In genomic region chr4:5164221-5164912, GRCh38 we compare ENCODE assay signal across 23 cellular contexts.
DNase-seq lines count a peak whose midpoint lies in the region; ATAC-seq and TF ChIP-seq lines count a peak whose summit lies in the region.
"Had no signal": no experiment of that assay in that cellular context is flagged by ENCODE, and none has a peak within 500 bp of the region (broad histone marks: within the 10 kb centered on the region; RNA-seq: fewer than 3 reads in every experiment).

No MANE protein-coding gene starts in this region.

- dilution Hi-C loops in IMR-90 (cut with HindIII; ENCODE audit: low sequenced_read_pairs, unreplicated experiment) = no loop called here

- no peak for TF ChIP-seq RAD21 in IMR-90 (IDR thresholded peaks at IDR 0.05; ENCODE audit: low read length)

- H4K5ac ChIP-seq in IMR-90 (ENCODE audit: low read depth, low read length) = no peak overlapping the region

- H3K27me3 Mint-ChIP-seq in chondrocyte (ENCODE audit: low read depth) (no peaks in the 10 kb centered on the region), nephron progenitor cell (ENCODE audit: low read depth, poor library complexity) (peaks cover 13% of the 10 kb centered on the region)

- H4K8ac ChIP-seq in IMR-90 (ENCODE audit: low read depth in 2 of 2, low read length in 2 of 2) = no peak overlapping the region; a peak in 1 of 4 replicates

- POLR2A ChIA-PET in A673 (lab: Charles Lee; ENCODE audit: low non-redundant PET) = interaction anchor here (1.0 kb wide), 1 partner anchor 113 kb away, joined by 3 read pairs; the partner anchor contains the start of gene STK32B
- POLR2A ChIA-PET in IMR-90 (lab: Charles Lee; ENCODE audit: unreplicated experiment) = no interaction called here

- no peak for TF ChIP-seq POLR2A in IMR-90 (IDR thresholded peaks at IDR 0.05; ENCODE audit: low read depth, low read length)

- peak overlapping the region; percentile 24; the same call in 1 of the 2 replicates for H2AK5ac ChIP-seq in IMR-90 (ENCODE audit: low read depth, low read length)

- no peak for DNase-seq in A673 (ENCODE audit: low spot score)
- no peak for DNase-seq in IMR-90
- DNase-seq in chondrocyte (ENCODE audit: low spot score) = no peak
- DNase-seq in nephron progenitor cell = no peak
- no peak for DNase-seq in cerebellar cortex (ENCODE audit: low spot score)
- DNase-seq in activated CD4-positive, alpha-beta T cell treated with anti-CD3 and anti-CD28 coated beads for 48 hours = no peak
- DNase-seq: BE2C, EL, GF-D8, HCEC 1CT, Kasumi-1, MM.1S, NCI-H1048, NCI-H1417 treated with DMSO at 0.1 percent for 48 hours, NCI-H187, NCI-H2107, NCI-H69, PC-9, RPMI8226, SHP77 treated with DMSO at 0.1 percent for 48 hours, SK-N-SH had no signal

- no peaks in the 10 kb centered on the region for H3K9me3 Mint-ChIP-seq in chondrocyte (ENCODE audit: low read depth)
- peaks cover 8% of the 10 kb centered on the region for H3K9me3 Mint-ChIP-seq in nephron progenitor cell

- H3K4me1 Mint-ChIP-seq in chondrocyte (ENCODE audit: low read depth) (peaks cover 32% of the 10 kb centered on the region), nephron progenitor cell (peaks cover 15% of the 10 kb centered on the region)

- H2BK15ac ChIP-seq in IMR-90 (ENCODE audit: low read depth, low read length) = no peak overlapping the region

- no peak overlapping the region for H3K14ac ChIP-seq in IMR-90 (replicated peaks; ENCODE audit: low read depth, low read length)

- H3K23ac ChIP-seq in IMR-90 (ENCODE audit: low read depth, low read length) = no peak overlapping the region; the same call in 1 of the 2 replicates

- H2BK20ac ChIP-seq in IMR-90 (ENCODE audit: low read depth, low read length) = no peak overlapping the region; the same call in 1 of the 2 replicates

- no peak overlapping the region; the same call in 1 of the 2 replicates for H2BK120ac ChIP-seq in IMR-90 (ENCODE audit: low read depth, low read length)

- intact Hi-C loops in A673 (cut with micrococcal nuclease; ENCODE audit: unreplicated experiment) (no loop called here), IMR-90 (cut with micrococcal nuclease) (no loop called here)

- no peak overlapping the region for H2AK9ac ChIP-seq in IMR-90 (replicated peaks; ENCODE audit: low read depth, low read length, poor library complexity)

- H3K4me3 ChIP-seq in A673 (ENCODE audit: low read depth, low read length, poor library complexity, severe bottlenecking) = no peak overlapping the region
- no peak overlapping the region for H3K4me3 ChIP-seq in IMR-90 (ENCODE audit: insufficient read depth, low read depth, low read length)
- H3K4me3 ChIP-seq: PC-9 had no signal

- H2BK5ac ChIP-seq in IMR-90 (ENCODE audit: low read depth, low read length, poor library complexity, severe bottlenecking) = no peak overlapping the region

- H3K4me1 ChIP-seq in A673 (ENCODE audit: insufficient read depth, low read length, poor library complexity, severe bottlenecking) (peaks cover 43% of the 10 kb centered on the region), IMR-90 (ENCODE audit: control insufficient read depth, insufficient read depth, low read length) (peaks cover 8% of the 10 kb centered on the region)
- H3K4me1 ChIP-seq: BE2C had no signal

- H3K18ac ChIP-seq in IMR-90 (ENCODE audit: low read depth, low read length) = no peak overlapping the region

- H4K91ac ChIP-seq in IMR-90 (ENCODE audit: insufficient read depth, low read depth, low read length) = no peak overlapping the region; the same call in 1 of the 2 replicates

- no peaks in the 10 kb centered on the region for H4K20me1 ChIP-seq in IMR-90 (ENCODE audit: insufficient read depth, low read length)

- H3K9me3 ChIP-seq in A673 (ENCODE audit: low read depth, low read length, poor library complexity, severe bottlenecking) = no peaks in the 10 kb centered on the region
- no peaks in the 10 kb centered on the region for H3K9me3 ChIP-seq in IMR-90 (ENCODE audit: control insufficient read depth, insufficient read depth, low read length)
- H3K9me3 ChIP-seq: BE2C, SK-N-SH had no signal

- H3K27ac ChIP-seq in A673 (ENCODE audit: low read depth, low read length, poor library complexity, severe bottlenecking) (peak overlapping the region; percentile 84), IMR-90 (ENCODE audit: insufficient read depth, low read length) (no peak overlapping the region)
- H3K27ac ChIP-seq: PC-9 had no signal

- H3K56ac ChIP-seq in IMR-90 (ENCODE audit: extremely low read depth, insufficient read depth, low read length) = no peak overlapping the region

- ATAC-seq in IMR-90 (ENCODE audit: low read depth) = no peak
- ATAC-seq in HG03571 (IDR thresholded peaks at IDR 0.05; ENCODE audit: unreplicated experiment) = no peak
- no peak for ATAC-seq in HG02763 (IDR thresholded peaks at IDR 0.05; ENCODE audit: unreplicated experiment)

- H3K79me1 ChIP-seq in IMR-90 (ENCODE audit: low read depth in 1 of 2, low read length in 2 of 2) = peaks cover 7 to 18% of the 10 kb centered on the region in 2 experiments; a peak in 3 of 4 replicates

- BruUV-seq in A673 (replicated peaks; lab: Mats Ljungman, UMichigan) (no TSS peak), IMR-90 (replicated peaks; lab: Mats Ljungman, UMichigan) (no TSS peak)

- H3K4me3 Mint-ChIP-seq in chondrocyte (ENCODE audit: unreplicated experiment) = no peak overlapping the region
- H3K4me3 Mint-ChIP-seq in nephron progenitor cell = no peak overlapping the region

- H3K27ac Mint-ChIP-seq in chondrocyte (ENCODE audit: unreplicated experiment) (peak overlapping the region; percentile 92), nephron progenitor cell (peak overlapping the region; percentile 79)

- peaks cover 20% of the 10 kb centered on the region for H3K9me1 ChIP-seq in IMR-90 (ENCODE audit: insufficient read depth, low read length)

- no peak overlapping the region for H3K9ac ChIP-seq in IMR-90 (ENCODE audit: low read depth, low read length)
- H3K9ac ChIP-seq: SK-N-SH had no signal

- H3K27me3 ChIP-seq in A673 (replicated peaks; ENCODE audit: insufficient read depth, low read depth, low read length, poor library complexity) (no peaks in the 10 kb centered on the region), IMR-90 (ENCODE audit: control insufficient read depth, insufficient read depth, low read length) (no peaks in the 10 kb centered on the region)
- H3K27me3 ChIP-seq: BE2C had no signal

- in situ Hi-C loops in IMR-90 (cut with MboI; ENCODE audit: low sequenced_read_pairs) = no loop called here

- CTCF ChIA-PET in A673 (lab: Charles Lee) (no interaction called here), IMR-90 (lab: Yijun Ruan, JAX) (interaction anchor here (0.6 to 1.1 kb wide), 2 partner anchors 10 to 142 kb away, joined by 3 read pairs; no protein-coding TSS in a partner anchor)

- TF ChIP-seq CTCF in A673 (conservative IDR thresholded peaks at IDR 0.05; ENCODE audit: low read depth, low read length) = no peak
- no peak for TF ChIP-seq CTCF in IMR-90 (conservative IDR thresholded peaks at IDR 0.05; ENCODE audit: low read depth, low read length)
- TF ChIP-seq CTCF in chondrocyte (IDR thresholded peaks at IDR 0.05) = no peak
- TF ChIP-seq CTCF in nephron progenitor cell (IDR thresholded peaks at IDR 0.05) = no peak

- WGBS in IMR-90 (ENCODE audit: extremely low coverage in 2 of 2, insufficient read length in 1 of 2), 2 experiments = 81% methylated on average over 5 of the region's 10 CpGs; no CpG with 5 or more reads in 1 of the 2 experiments

- no peak overlapping the region for H2AFZ ChIP-seq in IMR-90 (replicated peaks; ENCODE audit: low read length, poor library complexity)
- H2AFZ ChIP-seq: PC-9 had no signal

- no peaks in the 10 kb centered on the region for H3K36me3 ChIP-seq in A673 (ENCODE audit: insufficient read depth, low read length, poor library complexity, severe bottlenecking)
- peaks cover 5% of the 10 kb centered on the region for H3K36me3 ChIP-seq in IMR-90 (ENCODE audit: control insufficient read depth, insufficient read depth, low read length)
- H3K36me3 ChIP-seq: BE2C had no signal

- H3K4me2 ChIP-seq in IMR-90 (ENCODE audit: low read depth, low read length) = no peak overlapping the region
- H3K4me2 ChIP-seq: PC-9, SK-N-SH had no signal

- H3K36me3 Mint-ChIP-seq in chondrocyte (ENCODE audit: low read depth) (peaks cover 1% of the 10 kb centered on the region), nephron progenitor cell (ENCODE audit: low read depth) (no peaks in the 10 kb centered on the region)

- peak overlapping the region; percentile 87; the same call in 1 of the 2 replicates for H3K4ac ChIP-seq in IMR-90 (ENCODE audit: low read depth, low read length)

TF ChIP-seq in IMR-90, 13 proteins besides CTCF, POLR2A, EP300 and RAD21:
- TF ChIP-seq MXI1 (IDR thresholded peaks at IDR 0.05; ENCODE audit: borderline replicate concordance, low read depth, low read length) (no peak), ELK1 (IDR thresholded peaks at IDR 0.05; ENCODE audit: borderline replicate concordance, low read depth, low read length) (no peak), USF2 (IDR thresholded peaks at IDR 0.05; ENCODE audit: low read depth, low read length) (no peak), CEBPB (IDR thresholded peaks at IDR 0.05; ENCODE audit: low read depth, low read length) (no peak), MAFK (IDR thresholded peaks at IDR 0.05; ENCODE audit: low read depth, low read length) (no peak), RFX5 (IDR thresholded peaks at IDR 0.05; ENCODE audit: low read depth, low read length) (no peak), FOS (IDR thresholded peaks at IDR 0.05; ENCODE audit: low read depth, low read length) (no peak), BHLHE40 (IDR thresholded peaks at IDR 0.05; ENCODE audit: low read depth, low read length) (no peak), SMC3 (IDR thresholded peaks at IDR 0.05; ENCODE audit: low read depth, low read length) (no peak)
